Comparison of ENCODE assay signal across 19 cellular contexts in the genomic region with DNA sequence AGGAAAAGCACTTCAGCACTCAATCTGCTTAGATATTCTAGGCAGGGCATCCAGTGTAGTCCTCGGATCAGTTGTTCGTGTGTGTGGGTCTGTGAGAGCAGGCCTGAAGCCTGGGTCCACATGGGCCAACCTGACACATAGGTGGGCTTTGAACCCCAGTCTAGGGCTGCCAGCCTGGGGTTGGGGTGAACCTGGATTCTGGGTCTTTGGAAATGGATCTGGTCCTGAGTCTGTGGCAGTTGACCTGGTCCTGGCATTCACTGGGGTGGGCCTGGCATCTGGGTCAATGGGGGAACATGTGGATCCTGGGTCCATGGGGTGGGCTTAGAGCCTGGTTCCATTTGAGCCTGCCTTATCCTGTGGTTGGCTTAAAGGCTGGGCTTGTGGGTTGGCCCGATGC.
"Had no signal": no experiment of that assay in that cellular context is flagged by ENCODE, and none has a peak within 500 bp of the region (broad histone marks: within the 10 kb centered on the region; RNA-seq: fewer than 3 reads in every experiment).

No MANE protein-coding gene starts in this region.

- H3K36me3 Mint-ChIP-seq: memory B cell; naive thymus-derived CD4-positive, alpha-beta T cell had no signal

- H3K36me3 ChIP-seq: esophagus muscularis mucosa, gastroesophageal sphincter, heart right ventricle, left lung, lower lobe of right lung had no signal

- H3K4me3 Mint-ChIP-seq: memory B cell; naive thymus-derived CD4-positive, alpha-beta T cell had no signal

- H3K27ac Mint-ChIP-seq: memory B cell; naive thymus-derived CD4-positive, alpha-beta T cell had no signal

- H3K4me3 ChIP-seq: coronary artery, dorsolateral prefrontal cortex, esophagus muscularis mucosa, gastroesophageal sphincter, heart right ventricle, left lung, lower lobe of right lung had no signal

- ATAC-seq: foreskin keratinocyte; gastroesophageal sphincter; heart right ventricle; left cardiac atrium; left lung; left ventricle myocardium superior; lower lobe of right lung; naive thymus-derived CD4-positive, alpha-beta T cell had no signal

- DNase-seq: dermis blood vessel endothelial cell; dorsolateral prefrontal cortex; effector CD4-positive, alpha-beta T cell; effector memory CD4-positive, alpha-beta T cell; foreskin keratinocyte; head of caudate nucleus; heart right ventricle; hippocampal formation; left cardiac atrium; left lung; left ventricle myocardium superior; lower lobe of right lung; mesendoderm; midbrain; naive thymus-derived CD4-positive, alpha-beta T cell had no signal

- H3K27me3 Mint-ChIP-seq: memory B cell had no signal

- H3K27me3 ChIP-seq: dorsolateral prefrontal cortex, esophagus muscularis mucosa, foreskin keratinocyte, gastroesophageal sphincter, heart right ventricle, left lung had no signal

- H3K4me1 Mint-ChIP-seq: memory B cell; naive thymus-derived CD4-positive, alpha-beta T cell had no signal

- H3K4me1 ChIP-seq: esophagus muscularis mucosa, gastroesophageal sphincter, heart right ventricle, left lung, lower lobe of right lung had no signal

- H3K27ac ChIP-seq: coronary artery, dorsolateral prefrontal cortex, esophagus muscularis mucosa, foreskin keratinocyte, gastroesophageal sphincter, heart right ventricle, left lung, lower lobe of right lung had no signal
